ENCODE assay signal across 8 cellular contexts in the genomic region with DNA sequence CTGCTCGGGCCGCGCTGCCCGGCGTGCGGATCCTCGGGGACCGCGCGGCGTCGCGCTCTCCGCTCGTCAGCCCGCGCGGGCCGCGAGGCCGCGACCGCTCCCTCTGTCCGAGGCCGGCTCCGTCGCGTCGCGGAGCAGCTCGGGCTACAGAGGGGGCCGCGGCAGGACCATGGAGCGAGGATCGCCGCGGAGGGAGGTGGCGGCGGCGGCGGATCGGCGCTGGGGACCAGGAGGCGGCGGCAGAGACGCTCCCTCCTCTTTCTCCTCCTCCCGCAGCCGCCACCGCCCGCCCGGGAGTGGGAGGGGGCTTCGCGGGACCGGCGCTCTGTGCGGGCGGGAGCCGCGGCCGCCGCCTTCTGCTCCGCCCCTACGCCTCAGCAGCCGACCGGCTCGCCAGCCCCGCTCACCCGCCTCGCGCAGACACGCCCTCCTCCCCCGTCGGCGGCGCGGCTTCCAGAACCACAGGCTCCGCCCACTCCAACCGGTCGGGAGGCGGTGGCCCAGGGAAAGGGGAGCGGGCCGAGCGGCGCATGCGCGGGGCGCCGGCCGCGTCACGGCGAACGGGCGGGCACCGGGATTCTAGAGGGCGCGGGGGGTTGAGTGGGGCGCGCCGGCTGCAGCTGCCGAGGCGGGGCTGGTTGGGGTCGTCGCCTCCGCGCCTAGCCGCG. TPM values are rescaled to one million over a fixed set of nuclear protein-coding genes. Genes with fewer than 3 reads are reported as not detected.
DNase-seq lines count a peak whose midpoint lies in the region; ATAC-seq and TF ChIP-seq lines count a peak whose summit lies in the region.

A gene with protein sequence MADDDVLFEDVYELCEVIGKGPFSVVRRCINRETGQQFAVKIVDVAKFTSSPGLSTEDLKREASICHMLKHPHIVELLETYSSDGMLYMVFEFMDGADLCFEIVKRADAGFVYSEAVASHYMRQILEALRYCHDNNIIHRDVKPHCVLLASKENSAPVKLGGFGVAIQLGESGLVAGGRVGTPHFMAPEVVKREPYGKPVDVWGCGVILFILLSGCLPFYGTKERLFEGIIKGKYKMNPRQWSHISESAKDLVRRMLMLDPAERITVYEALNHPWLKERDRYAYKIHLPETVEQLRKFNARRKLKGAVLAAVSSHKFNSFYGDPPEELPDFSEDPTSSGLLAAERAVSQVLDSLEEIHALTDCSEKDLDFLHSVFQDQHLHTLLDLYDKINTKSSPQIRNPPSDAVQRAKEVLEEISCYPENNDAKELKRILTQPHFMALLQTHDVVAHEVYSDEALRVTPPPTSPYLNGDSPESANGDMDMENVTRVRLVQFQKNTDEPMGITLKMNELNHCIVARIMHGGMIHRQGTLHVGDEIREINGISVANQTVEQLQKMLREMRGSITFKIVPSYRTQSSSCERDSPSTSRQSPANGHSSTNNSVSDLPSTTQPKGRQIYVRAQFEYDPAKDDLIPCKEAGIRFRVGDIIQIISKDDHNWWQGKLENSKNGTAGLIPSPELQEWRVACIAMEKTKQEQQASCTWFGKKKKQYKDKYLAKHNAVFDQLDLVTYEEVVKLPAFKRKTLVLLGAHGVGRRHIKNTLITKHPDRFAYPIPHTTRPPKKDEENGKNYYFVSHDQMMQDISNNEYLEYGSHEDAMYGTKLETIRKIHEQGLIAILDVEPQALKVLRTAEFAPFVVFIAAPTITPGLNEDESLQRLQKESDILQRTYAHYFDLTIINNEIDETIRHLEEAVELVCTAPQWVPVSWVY (minus strand): TSS at position 298 of the 668 bp plus-strand sequence. CDS start 566 bp downstream, outside the sequence.

- 38% methylated on average over 25 of the region's 108 CpGs for WGBS in SK-N-SH (ENCODE audit: low lambda C conversion rate)

- no peaks in the 10 kb centered on the region; a peak in 1 of 4 replicates for H3K4me1 ChIP-seq in SK-N-SH (ENCODE audit: control insufficient read depth in 1 of 2, insufficient read depth in 2 of 2, low read depth in 1 of 2, low read length in 1 of 2)

- H4K20me1 ChIP-seq in SK-N-SH (ENCODE audit: insufficient read depth): peaks cover 4% of the 10 kb centered on the region; the same call in 1 of the 2 replicates

- no peak for TF ChIP-seq RAD21 in SK-N-SH (IDR thresholded peaks at IDR 0.05; ENCODE audit: low read length)

- H3K27me3 ChIP-seq in SK-N-SH (ENCODE audit: insufficient read depth): peaks cover 10% of the 10 kb centered on the region; the same call in 1 of the 2 replicates

- peak within 1 kb of the TSS; percentile 66 to 70 for H3K4me3 ChIP-seq in SK-N-SH (ENCODE audit: low read depth in 2 of 2, low read length in 1 of 2)

- H3K79me2 ChIP-seq in SK-N-SH (ENCODE audit: insufficient read depth): peaks cover 43% of the 10 kb centered on the region

- DNase-seq in GM10248 (ENCODE audit: extremely low spot score): peak; percentile 87
- peak; percentile 96 for DNase-seq in NCI-H1092 treated with DMSO at 0.1 percent for 48 hours (lab: John Stamatoyannopoulos, UW)
- peak; percentile 93 for DNase-seq in SK-N-SH
- DNase-seq in activated naive CD4-positive, alpha-beta T cell treated with anti-CD3 and anti-CD28 coated beads, Interleukin-2, amount 50 U/mL, for 16 hours: peak; percentile 88
- DNase-seq in globus pallidus (ENCODE audit: low spot score): peak; percentile 93
- peak; percentile 82 for DNase-seq in occipital lobe (lab: John Stamatoyannopoulos, UW)
- peak; percentile 84 for DNase-seq in superior temporal gyrus (ENCODE audit: extremely low spot score)

- peak; percentile 80 for ATAC-seq in HG02623 (IDR thresholded peaks at IDR 0.05; ENCODE audit: unreplicated experiment)

- peak within 1 kb of the TSS; percentile 62 to 73; a peak in 3 of 4 replicates for H3K27ac ChIP-seq in SK-N-SH (ENCODE audit: low read depth in 2 of 2, low read length in 1 of 2)

- no peak for TF ChIP-seq EP300 in SK-N-SH (IDR thresholded peaks at IDR 0.05; ENCODE audit: borderline replicate concordance in 1 of 2, low read depth in 1 of 2, low read length in 1 of 2)

- no peaks in the 10 kb centered on the region for H3F3A ChIP-seq in SK-N-SH (replicated peaks; ENCODE audit: insufficient read depth)

- peak within 1 kb of the TSS; percentile 73 for H3K9ac ChIP-seq in SK-N-SH

- no peaks in the 10 kb centered on the region for H3K36me3 ChIP-seq in SK-N-SH (replicated peaks in 1 of 2; ENCODE audit: control insufficient read depth in 1 of 2, insufficient read depth in 2 of 2, low read length in 1 of 2)

- peak within 1 kb of the TSS; percentile 91 for H2AFZ ChIP-seq in SK-N-SH (ENCODE audit: low read depth)

- H3K9me3 ChIP-seq in SK-N-SH: no peaks in the 10 kb centered on the region

- CTCF ChIA-PET in GM10248 (lab: Yijun Ruan, JAX): no interaction called here
- CTCF ChIA-PET in SK-N-SH (lab: Yijun Ruan, JAX): no interaction called here

- TF ChIP-seq CTCF in GM10248 (IDR thresholded peaks at IDR 0.05; ENCODE audit: control extremely low read depth, extremely low read depth, low read depth, missing control alignments) (no peak), SK-N-SH (IDR thresholded peaks at IDR 0.05) (no peak)

- no peaks in the 10 kb centered on the region for H3K9me2 ChIP-seq in SK-N-SH

- peak within 1 kb of the TSS; percentile 75 for H3K4me2 ChIP-seq in SK-N-SH

- POLR2A ChIA-PET in GM10248 (lab: Yijun Ruan, JAX) (no interaction called here), SK-N-SH (lab: Yijun Ruan, JAX) (interaction anchor here (1.5 kb wide), 1 partner anchor 10 kb away, joined by 3 read pairs; no protein-coding TSS in a partner anchor)

TF ChIP-seq in SK-N-SH, 30 proteins besides CTCF, POLR2A, EP300 and RAD21 (continues in another document):
- TF ChIP-seq FOSL2 (IDR thresholded peaks at IDR 0.05; ENCODE audit: borderline replicate concordance, low read depth): no peak
- TF ChIP-seq MXI1 (IDR thresholded peaks at IDR 0.05; ENCODE audit: low read depth, low read length): peak; percentile 42; the same call in 1 of the 2 replicates
- TF ChIP-seq, protein P1, sequence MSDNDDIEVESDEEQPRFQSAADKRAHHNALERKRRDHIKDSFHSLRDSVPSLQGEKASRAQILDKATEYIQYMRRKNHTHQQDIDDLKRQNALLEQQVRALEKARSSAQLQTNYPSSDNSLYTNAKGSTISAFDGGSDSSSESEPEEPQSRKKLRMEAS (IDR thresholded peaks at IDR 0.05; ENCODE audit: low read depth): 0 out of 2 replicates have a peak, but pooled peaks have one; percentile 11
- TF ChIP-seq, protein P2, sequence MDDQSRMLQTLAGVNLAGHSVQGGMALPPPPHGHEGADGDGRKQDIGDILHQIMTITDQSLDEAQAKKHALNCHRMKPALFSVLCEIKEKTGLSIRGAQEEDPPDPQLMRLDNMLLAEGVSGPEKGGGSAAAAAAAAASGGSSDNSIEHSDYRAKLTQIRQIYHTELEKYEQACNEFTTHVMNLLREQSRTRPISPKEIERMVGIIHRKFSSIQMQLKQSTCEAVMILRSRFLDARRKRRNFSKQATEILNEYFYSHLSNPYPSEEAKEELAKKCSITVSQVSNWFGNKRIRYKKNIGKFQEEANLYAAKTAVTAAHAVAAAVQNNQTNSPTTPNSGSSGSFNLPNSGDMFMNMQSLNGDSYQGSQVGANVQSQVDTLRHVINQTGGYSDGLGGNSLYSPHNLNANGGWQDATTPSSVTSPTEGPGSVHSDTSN (IDR thresholded peaks at IDR 0.05): no peak
- TF ChIP-seq SMC3 (IDR thresholded peaks at IDR 0.05; ENCODE audit: low read depth, low read length): no peak
- no peak for TF ChIP-seq JUND (IDR thresholded peaks at IDR 0.05)
- TF ChIP-seq YY1 (IDR thresholded peaks at IDR 0.05; ENCODE audit: low read depth): no peak
- TF ChIP-seq, protein P3, sequence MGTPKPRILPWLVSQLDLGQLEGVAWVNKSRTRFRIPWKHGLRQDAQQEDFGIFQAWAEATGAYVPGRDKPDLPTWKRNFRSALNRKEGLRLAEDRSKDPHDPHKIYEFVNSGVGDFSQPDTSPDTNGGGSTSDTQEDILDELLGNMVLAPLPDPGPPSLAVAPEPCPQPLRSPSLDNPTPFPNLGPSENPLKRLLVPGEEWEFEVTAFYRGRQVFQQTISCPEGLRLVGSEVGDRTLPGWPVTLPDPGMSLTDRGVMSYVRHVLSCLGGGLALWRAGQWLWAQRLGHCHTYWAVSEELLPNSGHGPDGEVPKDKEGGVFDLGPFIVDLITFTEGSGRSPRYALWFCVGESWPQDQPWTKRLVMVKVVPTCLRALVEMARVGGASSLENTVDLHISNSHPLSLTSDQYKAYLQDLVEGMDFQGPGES (IDR thresholded peaks at IDR 0.05; ENCODE audit: low read depth, low read length): no peak
- TF ChIP-seq, protein P4, sequence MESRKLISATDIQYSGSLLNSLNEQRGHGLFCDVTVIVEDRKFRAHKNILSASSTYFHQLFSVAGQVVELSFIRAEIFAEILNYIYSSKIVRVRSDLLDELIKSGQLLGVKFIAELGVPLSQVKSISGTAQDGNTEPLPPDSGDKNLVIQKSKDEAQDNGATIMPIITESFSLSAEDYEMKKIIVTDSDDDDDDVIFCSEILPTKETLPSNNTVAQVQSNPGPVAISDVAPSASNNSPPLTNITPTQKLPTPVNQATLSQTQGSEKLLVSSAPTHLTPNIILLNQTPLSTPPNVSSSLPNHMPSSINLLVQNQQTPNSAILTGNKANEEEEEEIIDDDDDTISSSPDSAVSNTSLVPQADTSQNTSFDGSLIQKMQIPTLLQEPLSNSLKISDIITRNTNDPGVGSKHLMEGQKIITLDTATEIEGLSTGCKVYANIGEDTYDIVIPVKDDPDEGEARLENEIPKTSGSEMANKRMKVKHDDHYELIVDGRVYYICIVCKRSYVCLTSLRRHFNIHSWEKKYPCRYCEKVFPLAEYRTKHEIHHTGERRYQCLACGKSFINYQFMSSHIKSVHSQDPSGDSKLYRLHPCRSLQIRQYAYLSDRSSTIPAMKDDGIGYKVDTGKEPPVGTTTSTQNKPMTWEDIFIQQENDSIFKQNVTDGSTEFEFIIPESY (IDR thresholded peaks at IDR 0.05; ENCODE audit: borderline replicate concordance, low read depth): no peak
- TF ChIP-seq RXRA (IDR thresholded peaks at IDR 0.05; ENCODE audit: borderline replicate concordance, low read depth): no peak
- no peak for TF ChIP-seq CHD2 (IDR thresholded peaks at IDR 0.05; ENCODE audit: low read length, partially characterized antibody)
- no peak for TF ChIP-seq FOXM1 (IDR thresholded peaks at IDR 0.05; ENCODE audit: low read depth)
- peak; percentile 82 for TF ChIP-seq NRF1 (IDR thresholded peaks at IDR 0.05; ENCODE audit: low read depth, low read length)
- TF ChIP-seq, protein P5, sequence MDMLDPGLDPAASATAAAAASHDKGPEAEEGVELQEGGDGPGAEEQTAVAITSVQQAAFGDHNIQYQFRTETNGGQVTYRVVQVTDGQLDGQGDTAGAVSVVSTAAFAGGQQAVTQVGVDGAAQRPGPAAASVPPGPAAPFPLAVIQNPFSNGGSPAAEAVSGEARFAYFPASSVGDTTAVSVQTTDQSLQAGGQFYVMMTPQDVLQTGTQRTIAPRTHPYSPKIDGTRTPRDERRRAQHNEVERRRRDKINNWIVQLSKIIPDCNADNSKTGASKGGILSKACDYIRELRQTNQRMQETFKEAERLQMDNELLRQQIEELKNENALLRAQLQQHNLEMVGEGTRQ (IDR thresholded peaks at IDR 0.05; ENCODE audit: borderline replicate concordance, low read depth, low read length): no peak

RNA-seq across cellular contexts. Expression of the gene that starts here (rescaled TPM):
- polyA plus RNA-seq in SK-N-SH (2012; rRNA removed): 7.0 and 9.8 TPM in 2 replicates
- polyA plus RNA-seq in SK-N-SH (2012; cell fraction: cytosol; rRNA removed): 10.1 and 12.9 TPM in 2 replicates
- 3.8 and 6.3 TPM in 2 replicates for polyA plus RNA-seq in SK-N-SH (2012; cell fraction: nucleus; rRNA removed)
- 87.2 TPM for total RNA-seq in occipital lobe

Comparison
In these comparisons a context has a peak if more than half of its experiments do, and no peak if none do; other contexts are left out.
1. Peak in every context shown above with its lines: DNase-seq, ATAC-seq, H3K4me3 ChIP-seq and H3K27ac ChIP-seq.